Comparison of ENCODE assay signal across 1 cellular context in the genomic region with DNA sequence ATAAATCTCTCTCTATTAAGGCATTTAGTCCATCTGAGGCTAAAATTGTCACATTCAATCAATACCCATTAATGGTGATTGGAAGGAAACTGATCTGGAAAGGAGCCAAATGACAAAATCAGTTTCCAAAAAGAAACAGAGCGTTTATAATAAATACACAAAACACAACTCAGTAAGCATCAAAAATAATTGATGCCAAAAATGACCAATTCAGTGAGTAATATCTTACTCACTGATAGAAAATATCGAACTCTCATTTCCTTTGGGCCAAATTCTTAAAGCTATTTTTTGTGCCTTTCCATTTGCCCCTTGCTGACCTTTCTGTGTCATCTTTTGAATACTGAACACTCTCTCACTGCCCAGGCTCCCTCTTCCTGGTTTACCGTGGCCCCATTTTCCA.
TF ChIP-seq lines count a peak whose summit lies in the region.

No MANE protein-coding gene starts in this region.

TF ChIP-seq in GM12878, 131 proteins besides CTCF, POLR2A, EP300 and RAD21 (continued from another document):
- TF ChIP-seq, protein P1, sequence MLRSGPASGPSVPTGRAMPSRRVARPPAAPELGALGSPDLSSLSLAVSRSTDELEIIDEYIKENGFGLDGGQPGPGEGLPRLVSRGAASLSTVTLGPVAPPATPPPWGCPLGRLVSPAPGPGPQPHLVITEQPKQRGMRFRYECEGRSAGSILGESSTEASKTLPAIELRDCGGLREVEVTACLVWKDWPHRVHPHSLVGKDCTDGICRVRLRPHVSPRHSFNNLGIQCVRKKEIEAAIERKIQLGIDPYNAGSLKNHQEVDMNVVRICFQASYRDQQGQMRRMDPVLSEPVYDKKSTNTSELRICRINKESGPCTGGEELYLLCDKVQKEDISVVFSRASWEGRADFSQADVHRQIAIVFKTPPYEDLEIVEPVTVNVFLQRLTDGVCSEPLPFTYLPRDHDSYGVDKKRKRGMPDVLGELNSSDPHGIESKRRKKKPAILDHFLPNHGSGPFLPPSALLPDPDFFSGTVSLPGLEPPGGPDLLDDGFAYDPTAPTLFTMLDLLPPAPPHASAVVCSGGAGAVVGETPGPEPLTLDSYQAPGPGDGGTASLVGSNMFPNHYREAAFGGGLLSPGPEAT (IDR thresholded peaks at IDR 0.05; ENCODE audit: low read depth), result no peak
- TF ChIP-seq MEF2A (IDR thresholded peaks at IDR 0.05; ENCODE audit: insufficient read depth, low read depth, low read length) (no peak), LARP7 (IDR thresholded peaks at IDR 0.05) (no peak), HCFC1 (IDR thresholded peaks at IDR 0.05; ENCODE audit: low read length) (no peak), ZBTB40 (IDR thresholded peaks at IDR 0.05; ENCODE audit: borderline replicate concordance) (no peak), STAT1 (conservative IDR thresholded peaks at IDR 0.05) (no peak), CHD4 (IDR thresholded peaks at IDR 0.05) (no peak), FOS (IDR thresholded peaks at IDR 0.05; ENCODE audit: borderline replicate concordance, extremely low read depth, insufficient read length) (no peak), POLR2AphosphoS5 (IDR thresholded peaks at IDR 0.05; ENCODE audit: low read length) (no peak), RBBP5 (conservative IDR thresholded peaks at IDR 0.05) (no peak), NR2C2 (IDR thresholded peaks at IDR 0.05; ENCODE audit: borderline replicate concordance, control insufficient read depth, insufficient read length, low read depth) (no peak), MAX (IDR thresholded peaks at IDR 0.05; ENCODE audit: low read depth, low read length) (no peak), POLR2AphosphoS2 (IDR thresholded peaks at IDR 0.05; ENCODE audit: low read depth, low read length) (no peak), RFX5 (IDR thresholded peaks at IDR 0.05; ENCODE audit: low read depth, low read length) (no peak)
